ENCODE assay signal across 29 cellular contexts in the genomic region with DNA sequence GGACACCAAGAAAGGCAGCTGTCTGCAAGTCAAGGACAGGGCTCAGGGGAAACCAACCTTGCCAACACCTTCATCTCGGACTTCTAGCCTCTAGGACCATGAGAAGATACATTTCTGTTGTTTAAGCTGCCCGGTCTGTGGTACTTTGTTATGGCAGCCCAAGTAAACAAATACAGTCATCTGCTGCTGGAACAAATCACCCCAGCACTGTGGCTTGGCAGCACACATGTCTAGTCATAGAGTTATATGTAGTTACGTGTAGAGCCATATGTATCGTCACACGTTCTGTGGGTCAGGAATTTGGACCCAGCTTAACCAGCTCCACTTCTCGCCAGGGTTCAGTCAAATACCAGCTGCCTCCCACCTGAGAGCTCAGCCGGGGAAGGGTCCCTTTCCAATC. TPM values are rescaled to one million over a fixed set of nuclear protein-coding genes. Genes with fewer than 3 reads are reported as not detected.
DNase-seq lines count a peak whose midpoint lies in the region; ATAC-seq, FAIRE-seq and TF ChIP-seq lines count a peak whose summit lies in the region.
"Had no signal": no experiment of that assay in that cellular context is flagged by ENCODE, and none has a peak within 500 bp of the region (broad histone marks: within the 10 kb centered on the region; RNA-seq: fewer than 3 reads in every experiment).

No MANE protein-coding gene starts in this region.

- no peak overlapping the region for H3K4me3 ChIP-seq in bronchial epithelial cell (ENCODE audit: low read depth, low read length)
- H3K4me3 ChIP-seq: ascending aorta, thyroid gland had no signal

- intact Hi-C loops in natural killer cell (cut with micrococcal nuclease) = no loop called here

- no peaks in the 10 kb centered on the region for H3K36me3 ChIP-seq in bronchial epithelial cell (ENCODE audit: control insufficient read depth, insufficient read depth, low read length)
- H3K36me3 ChIP-seq: ascending aorta, neutrophil, thyroid gland had no signal

- no peak for DNase-seq in natural killer cell
- DNase-seq in natural killer cell treated with Interleukin-12 subunit alpha and Interleukin-12 subunit beta and Interleukin-15 and Interleukin-18, amount 100 ng/mL, for 72 hours (ENCODE audit: low spot score) = no peak
- DNase-seq in bronchial epithelial cell (ENCODE audit: low read depth) = no peak
- DNase-seq in memory B cell (ENCODE audit: low spot score in 2 of 2) = no peak
- no peak for DNase-seq in NCI-H446 treated with DMSO at 0.1 percent for 48 hours (lab: John Stamatoyannopoulos, UW)
- DNase-seq in NCI-H146 treated with DMSO at 0.1 percent for 48 hours (lab: John Stamatoyannopoulos, UW; ENCODE audit: unreplicated experiment) = no peak
- DNase-seq: activated gamma-delta T cell; activated naive CD8-positive, alpha-beta T cell treated with anti-CD3 and anti-CD28 coated beads, Interleukin-2, amount 10 ng/mL, durations not matched to agents 7 days and 5 days; CD8-positive, alpha-beta memory T cell; cerebellar nuclear complex; H9; head of caudate nucleus; KBM-7; NCI-H1436 treated with DMSO at 0.1 percent for 48 hours; stimulated activated naive CD8-positive, alpha-beta T cell treated with anti-CD3 and anti-CD28 coated beads, Interleukin-15, amount 100 ng/mL, for 72 hours; T-helper 17 cell; thyroid gland had no signal

- TF ChIP-seq CTCF in natural killer cell (IDR thresholded peaks at IDR 0.05) (no peak), bronchial epithelial cell (IDR thresholded peaks at IDR 0.05; ENCODE audit: insufficient read depth, low read length, severe bottlenecking) (no peak)

- FAIRE-seq in bronchial epithelial cell (lab: Jason Lieb, UNC) = peak; percentile 40
- FAIRE-seq: A204.1, endometrium had no signal

- H3K4me3 Mint-ChIP-seq in natural killer cell = peak overlapping the region; percentile 17
- H3K4me3 Mint-ChIP-seq in natural killer cell treated with Interleukin-12 subunit alpha and Interleukin-12 subunit beta and Interleukin-15 and Interleukin-18, amount 100 ng/mL, for 72 hours = no peak overlapping the region
- H3K4me3 Mint-ChIP-seq in memory B cell = no peak overlapping the region
- H3K4me3 Mint-ChIP-seq: T-helper 17 cell had no signal

- H3K4me1 Mint-ChIP-seq in natural killer cell (peaks cover 12 to 13% of the 10 kb centered on the region in 2 donors), memory B cell (peaks cover 13% of the 10 kb centered on the region)
- H3K4me1 Mint-ChIP-seq in natural killer cell treated with Interleukin-12 subunit alpha and Interleukin-12 subunit beta and Interleukin-15 and Interleukin-18, amount 100 ng/mL, for 72 hours (ENCODE audit: low read depth in 2 of 2) = peaks cover 14 to 18% of the 10 kb centered on the region in 2 donors

- H3K9me3 Mint-ChIP-seq in natural killer cell (no peaks in the 10 kb centered on the region), memory B cell (no peaks in the 10 kb centered on the region)
- no peaks in the 10 kb centered on the region for H3K9me3 Mint-ChIP-seq in natural killer cell treated with Interleukin-12 subunit alpha and Interleukin-12 subunit beta and Interleukin-15 and Interleukin-18, amount 100 ng/mL, for 72 hours
- H3K9me3 Mint-ChIP-seq: activated naive CD8-positive, alpha-beta T cell treated with anti-CD3 and anti-CD28 coated beads, Interleukin-2, amount 10 ng/mL, durations not matched to agents 7 days and 5 days; CD8-positive, alpha-beta memory T cell; H9; stimulated activated naive CD8-positive, alpha-beta T cell treated with anti-CD3 and anti-CD28 coated beads, Interleukin-15, amount 100 ng/mL, for 72 hours had no signal

- no peak for ATAC-seq in natural killer cell
- ATAC-seq in natural killer cell treated with Interleukin-12 subunit alpha and Interleukin-12 subunit beta and Interleukin-15 and Interleukin-18, amount 100 ng/mL, for 72 hours = no peak
- ATAC-seq in memory B cell (ENCODE audit: low read depth) = no peak
- no peak for ATAC-seq in GM21423 (IDR thresholded peaks at IDR 0.05; ENCODE audit: unreplicated experiment)
- ATAC-seq in GM19328 (IDR thresholded peaks at IDR 0.05; ENCODE audit: unreplicated experiment) = no peak
- ATAC-seq: stimulated activated naive CD8-positive, alpha-beta T cell treated with anti-CD3 and anti-CD28 coated beads, Interleukin-15, amount 100 ng/mL, for 72 hours; T-helper 17 cell had no signal

- H3K27me3 ChIP-seq in bronchial epithelial cell (ENCODE audit: control insufficient read depth, insufficient read depth, low read length) = peaks cover 2% of the 10 kb centered on the region
- H3K27me3 ChIP-seq: ascending aorta, neutrophil, thyroid gland had no signal

- H3K27me3 Mint-ChIP-seq in natural killer cell (ENCODE audit: low read depth in 2 of 2) (no peaks in the 10 kb centered on the region), memory B cell (no peaks in the 10 kb centered on the region)
- H3K27me3 Mint-ChIP-seq in natural killer cell treated with Interleukin-12 subunit alpha and Interleukin-12 subunit beta and Interleukin-15 and Interleukin-18, amount 100 ng/mL, for 72 hours = no peaks in the 10 kb centered on the region
- H3K27me3 Mint-ChIP-seq: activated naive CD8-positive, alpha-beta T cell treated with anti-CD3 and anti-CD28 coated beads, Interleukin-2, amount 10 ng/mL, durations not matched to agents 7 days and 5 days; stimulated activated naive CD8-positive, alpha-beta T cell treated with anti-CD3 and anti-CD28 coated beads, Interleukin-15, amount 100 ng/mL, for 72 hours; T-helper 17 cell had no signal

- H3K36me3 Mint-ChIP-seq in natural killer cell = no peaks in the 10 kb centered on the region
- H3K36me3 Mint-ChIP-seq in natural killer cell treated with Interleukin-12 subunit alpha and Interleukin-12 subunit beta and Interleukin-15 and Interleukin-18, amount 100 ng/mL, for 72 hours = no peaks in the 10 kb centered on the region
- H3K36me3 Mint-ChIP-seq in memory B cell = peaks cover 6% of the 10 kb centered on the region
- H3K36me3 Mint-ChIP-seq: activated naive CD8-positive, alpha-beta T cell treated with anti-CD3 and anti-CD28 coated beads, Interleukin-2, amount 10 ng/mL, durations not matched to agents 7 days and 5 days; CD8-positive, alpha-beta memory T cell had no signal

- peak overlapping the region in 1 of 2 donors; percentile 42 for H3K27ac Mint-ChIP-seq in natural killer cell
- no peak overlapping the region for H3K27ac Mint-ChIP-seq in natural killer cell treated with Interleukin-12 subunit alpha and Interleukin-12 subunit beta and Interleukin-15 and Interleukin-18, amount 100 ng/mL, for 72 hours
- peak overlapping the region; percentile 9 for H3K27ac Mint-ChIP-seq in memory B cell
- H3K27ac Mint-ChIP-seq: activated naive CD8-positive, alpha-beta T cell treated with anti-CD3 and anti-CD28 coated beads, Interleukin-2, amount 10 ng/mL, durations not matched to agents 7 days and 5 days; H9; progenitor cell of endocrine pancreas; T-helper 17 cell had no signal

RNA-seq across cellular contexts. Expression of gene HTT-AS, which starts 2.5 kb away (rescaled TPM):
- total RNA-seq in natural killer cell (not detected), bronchial epithelial cell (not detected in 2 replicates)
- not detected for total RNA-seq in natural killer cell treated with Interleukin-12 subunit alpha and Interleukin-12 subunit beta and Interleukin-15 and Interleukin-18, amount 100 ng/mL, for 72 hours
- total RNA-seq: activated naive CD8-positive, alpha-beta T cell treated with anti-CD3 and anti-CD28 coated beads, Interleukin-2, amount 10 ng/mL, durations not matched to agents 7 days and 5 days; ascending aorta; CD8-positive, alpha-beta memory T cell; dermis microvascular lymphatic vessel endothelial cell; H9; HT-29; lung microvascular endothelial cell; NCI-H460; OCI-LY7; progenitor cell of endocrine pancreas; T-helper 17 cell; thyroid gland had no signal

RNA-seq across cellular contexts. Expression of gene HTT, which starts 2.7 kb away (rescaled TPM):
- total RNA-seq in natural killer cell (100 to 1,000 TPM; 132 to 175 (median 165) TPM), bronchial epithelial cell (24.0 and 28.4 TPM in 2 replicates)
- 100 to 1,000 TPM in 1 of 2 donors, 10 to 100 TPM in 1; 62.4 to 116 TPM for total RNA-seq in natural killer cell treated with Interleukin-12 subunit alpha and Interleukin-12 subunit beta and Interleukin-15 and Interleukin-18, amount 100 ng/mL, for 72 hours
